2 cellular contexts compared by ENCODE assay signal in genomic region chr19:55769632-55770031, GRCh38. TPM values are rescaled to one million over a fixed set of nuclear protein-coding genes. Genes with fewer than 3 reads are reported as not detected.
"Had no signal": no experiment of that assay in that cellular context is flagged by ENCODE, and none has a peak within 500 bp of the region (broad histone marks: within the 10 kb centered on the region; RNA-seq: fewer than 3 reads in every experiment).

No MANE protein-coding gene starts in this region.

RNA-seq across cellular contexts. Expression of gene RFPL4AL1, which starts 0.7 kb away (rescaled TPM):
- total RNA-seq: GM12878 had no signal
- polyA plus RNA-seq: GM12878 had no signal

RNA-seq across cellular contexts. Expression of gene RFPL4A, which starts 10.7 kb away (rescaled TPM):
- total RNA-seq: GM12878 had no signal

RNA-seq across cellular contexts. Expression of gene NLRP9, which starts 31.4 kb away (rescaled TPM):
- total RNA-seq: G401, GM12878 had no signal
- polyA plus RNA-seq: GM12878 had no signal
